In genomic region chr19:1098177-1099051, GRCh38 we compare ENCODE assay signal across 1 cellular context.
TF ChIP-seq lines count a peak whose summit lies in the region.

No MANE protein-coding gene starts in this region.

TF ChIP-seq in HepG2, 621 proteins besides CTCF, POLR2A, EP300 and RAD21 (continued from another document and continues in another):
- TF ChIP-seq ZNF503 (CRISPR knock-in tag; IDR thresholded peaks at IDR 0.05) (no peak), ZNF343 (CRISPR knock-in tag; IDR thresholded peaks at IDR 0.05) (peak; percentile 63; the same call in 1 of the 2 replicates), POLR2AphosphoS2 (IDR thresholded peaks at IDR 0.05; ENCODE audit: low read depth, low read length) (no peak), ZNF672 (CRISPR knock-in tag; IDR thresholded peaks at IDR 0.05) (no peak), SMARCC2 (IDR thresholded peaks at IDR 0.05) (no peak), ZBTB40 (IDR thresholded peaks at IDR 0.05) (no peak; the same call in 1 of the 2 replicates), ZBTB40 (CRISPR knock-in tag; IDR thresholded peaks at IDR 0.05) (no peak), PRPF4 (IDR thresholded peaks at IDR 0.05; ENCODE audit: low read depth, low read length, poor library complexity, severe bottlenecking) (no peak), RFXANK (CRISPR knock-in tag; IDR thresholded peaks at IDR 0.05) (no peak), ZNF512 (CRISPR knock-in tag; IDR thresholded peaks at IDR 0.05) (no peak), ZNF589 (CRISPR knock-in tag; conservative IDR thresholded peaks at IDR 0.05) (peak; percentile 88; the same call in 1 of the 2 replicates), ZBTB7A (CRISPR knock-in tag; IDR thresholded peaks at IDR 0.05) (peak; percentile 29; the same call in 1 of the 2 replicates), ZNF253 (CRISPR knock-in tag; IDR thresholded peaks at IDR 0.05; ENCODE audit: borderline replicate concordance) (no peak), TRIM22 (IDR thresholded peaks at IDR 0.05) (no peak), MXI1 (IDR thresholded peaks at IDR 0.05; ENCODE audit: borderline replicate concordance, low read depth, low read length) (peak; percentile 91; the same call in 1 of the 3 replicates), ZNF292 (CRISPR knock-in tag; IDR thresholded peaks at IDR 0.05; ENCODE audit: borderline replicate concordance, low read depth) (no peak; the same call in 1 of the 2 replicates), ZBTB14 (CRISPR knock-in tag; IDR thresholded peaks at IDR 0.05) (no peak), ZNF546 (CRISPR knock-in tag; conservative IDR thresholded peaks at IDR 0.05) (no peak), CREB1 (IDR thresholded peaks at IDR 0.05) (peak; percentile 37; the same call in 1 of the 2 replicates), CREB1 (CRISPR knock-in tag; IDR thresholded peaks at IDR 0.05) (no peak), PHF8 (CRISPR knock-in tag; IDR thresholded peaks at IDR 0.05) (no peak), FOXK2 (IDR thresholded peaks at IDR 0.05) (no peak), HHEX (CRISPR knock-in tag; IDR thresholded peaks at IDR 0.05) (no peak), SP1 (IDR thresholded peaks at IDR 0.05) (no peak), SP1 (CRISPR knock-in tag; IDR thresholded peaks at IDR 0.05) (no peak), NR2F2 (IDR thresholded peaks at IDR 0.05; ENCODE audit: borderline replicate concordance, low read depth) (no peak), HMG20B (CRISPR knock-in tag; conservative IDR thresholded peaks at IDR 0.05) (no peak), FOXO1 (CRISPR knock-in tag; IDR thresholded peaks at IDR 0.05) (peak; percentile 29; the same call in 1 of the 2 replicates), FOSL1 (CRISPR knock-in tag; IDR thresholded peaks at IDR 0.05; ENCODE audit: borderline replicate concordance) (no peak), ZNF496 (CRISPR knock-in tag; IDR thresholded peaks at IDR 0.05; ENCODE audit: insufficient replicate concordance) (no peak), ZNF556 (CRISPR knock-in tag; IDR thresholded peaks at IDR 0.05; ENCODE audit: borderline replicate concordance) (no peak; the same call in 1 of the 2 replicates), CEBPZ (IDR thresholded peaks at IDR 0.05; ENCODE audit: low read length) (no peak), NKX3-1 (CRISPR knock-in tag; IDR thresholded peaks at IDR 0.05) (no peak), SMC3 (IDR thresholded peaks at IDR 0.05; ENCODE audit: low read length) (no peak), ZNF296 (CRISPR knock-in tag; conservative IDR thresholded peaks at IDR 0.05) (0 out of 2 replicates have a peak, but pooled peaks have one; percentile 35), KLF6 (CRISPR knock-in tag; IDR thresholded peaks at IDR 0.05) (no peak), HNF1A (IDR thresholded peaks at IDR 0.05; ENCODE audit: low read depth) (no peak), HNF1A (CRISPR knock-in tag; IDR thresholded peaks at IDR 0.05; ENCODE audit: borderline replicate concordance) (peak; percentile 51; the same call in 1 of the 2 replicates), MTA1 (CRISPR knock-in tag; IDR thresholded peaks at IDR 0.05; ENCODE audit: borderline replicate concordance) (peak; percentile 88), SMYD3 (CRISPR knock-in tag; IDR thresholded peaks at IDR 0.05) (peak; percentile 89), HDAC1 (CRISPR knock-in tag; IDR thresholded peaks at IDR 0.05) (peak; percentile 88)
